8 cellular contexts compared by ENCODE assay signal in genomic region chr2:171086352-171087290, GRCh38.
A peak's percentile ranks its signal among the peaks of the same experiment; 100 is the strongest.
DNase-seq lines count a peak whose midpoint lies in the region; ATAC-seq, FAIRE-seq and TF ChIP-seq lines count a peak whose summit lies in the region.

No MANE protein-coding gene starts in this region.

- no peak for FAIRE-seq in small intestine (lab: Jason Lieb, UNC)

- no peaks in the 10 kb centered on the region for H3K27me3 ChIP-seq in GM23338 (ENCODE audit: insufficient read depth)
- no peaks in the 10 kb centered on the region for H3K27me3 ChIP-seq in right cardiac atrium (ENCODE audit: control insufficient read depth, insufficient read depth)
- H3K27me3 ChIP-seq in small intestine (ENCODE audit: control insufficient read depth in 2 of 2, insufficient read depth in 2 of 2, low read length in 2 of 2) = no peaks in the 10 kb centered on the region

- intact Hi-C loops in right cardiac atrium (cut with DNase I) = no loop called here

- peaks cover 10% of the 10 kb centered on the region; the same call in 2 of the 3 replicates for H3K36me3 Mint-ChIP-seq in GM23338 (ENCODE audit: low read depth)
- H3K36me3 Mint-ChIP-seq in activated naive CD8-positive, alpha-beta T cell = peaks cover 7% of the 10 kb centered on the region

- H3K27ac Mint-ChIP-seq in GM23338 = peak overlapping the region; percentile 45; the same call in 1 of the 2 replicates
- H3K27ac Mint-ChIP-seq in activated naive CD8-positive, alpha-beta T cell = peak overlapping the region; percentile 92

- H2AFZ ChIP-seq in GM23338 = no peak overlapping the region

- no peaks in the 10 kb centered on the region for H3F3A ChIP-seq in GM23338 (replicated peaks; ENCODE audit: low read depth)

- no peaks in the 10 kb centered on the region for H3K9me2 ChIP-seq in GM23338 (ENCODE audit: insufficient read depth)

- ATAC-seq in GM23338 (peak; percentile 92), right cardiac atrium (peak; percentile 52 to 79), GM19397 (IDR thresholded peaks at IDR 0.05; ENCODE audit: unreplicated experiment) (no peak), HG03439 (IDR thresholded peaks at IDR 0.05; ENCODE audit: unreplicated experiment) (no peak)

- no peaks in the 10 kb centered on the region for H3K36me3 ChIP-seq in GM23338 (ENCODE audit: insufficient read depth)
- H3K36me3 ChIP-seq in small intestine (ENCODE audit: control insufficient read depth in 2 of 2, insufficient read depth in 2 of 2, low read length in 2 of 2) = peaks cover 0 to 2% of the 10 kb centered on the region in 2 donors

- H3K27ac ChIP-seq in GM23338 (ENCODE audit: low read depth) (no peak overlapping the region), right cardiac atrium (ENCODE audit: low read length) (no peak overlapping the region), small intestine (ENCODE audit: low read depth in 1 of 2, low read length in 1 of 2) (no peak overlapping the region)

- H4K20me1 ChIP-seq in GM23338 (replicated peaks; ENCODE audit: insufficient read depth) = peaks cover 6% of the 10 kb centered on the region

- H3K4me1 ChIP-seq in GM23338 (ENCODE audit: insufficient read depth) = peaks cover 14% of the 10 kb centered on the region
- H3K4me1 ChIP-seq in right cardiac atrium (ENCODE audit: control insufficient read depth, insufficient read depth, low read length) = no peaks in the 10 kb centered on the region
- H3K4me1 ChIP-seq in small intestine (ENCODE audit: control insufficient read depth in 2 of 2, insufficient read depth in 1 of 2, low read depth in 1 of 2, low read length in 1 of 2) = no peaks in the 10 kb centered on the region

- H3K4me2 ChIP-seq in GM23338 = no peak overlapping the region

- peaks cover 90% of the 10 kb centered on the region for H3K79me2 ChIP-seq in GM23338 (replicated peaks; ENCODE audit: insufficient read depth)

- H3K27me3 Mint-ChIP-seq in GM23338 (ENCODE audit: insufficient read depth, low read depth, poor library complexity) = peaks cover 2% of the 10 kb centered on the region
- H3K27me3 Mint-ChIP-seq in activated naive CD8-positive, alpha-beta T cell = no peaks in the 10 kb centered on the region

- H3K9me3 ChIP-seq in right cardiac atrium (ENCODE audit: control insufficient read depth, low read length) (no peaks in the 10 kb centered on the region), small intestine (ENCODE audit: control insufficient read depth, low read depth) (no peaks in the 10 kb centered on the region)

- TF ChIP-seq CTCF in AG09319 (IDR thresholded peaks at IDR 0.05; ENCODE audit: low read depth, low read length) (peak; percentile 72), GM23338 (conservative IDR thresholded peaks at IDR 0.05; ENCODE audit: low read depth in 2 of 2) (peak; percentile 78 to 87)

- H3K9me3 Mint-ChIP-seq in GM23338 = no peaks in the 10 kb centered on the region; the same call in 2 of the 3 replicates
- H3K9me3 Mint-ChIP-seq in activated naive CD8-positive, alpha-beta T cell (ENCODE audit: low read depth) = no peaks in the 10 kb centered on the region

- no peak overlapping the region; the same call in 2 of the 3 replicates for H3K4me3 Mint-ChIP-seq in GM23338
- peak overlapping the region; percentile 84 for H3K4me3 Mint-ChIP-seq in activated naive CD8-positive, alpha-beta T cell

- DNase-seq in AG09319 (ENCODE audit: extremely low read depth, low read depth) = peak; percentile 18
- peak; percentile 86 for DNase-seq in GM23338 (ENCODE audit: low spot score)
- DNase-seq in RKO (ENCODE audit: low spot score) = peak; percentile 56
- peak in 2 of 3 donors; percentile 28 to 41 for DNase-seq in right cardiac atrium
- peak; percentile 57 for DNase-seq in small intestine

- 50% methylated on average over 13 of the region's 13 CpGs for WGBS in right cardiac atrium
- WGBS in small intestine, 3 donors = 58 to 63% (median 62%) methylated on average over 13 of the region's 13 CpGs

- no peak overlapping the region for H3K4me3 ChIP-seq in GM23338
- H3K4me3 ChIP-seq in right cardiac atrium (ENCODE audit: low read length) = no peak overlapping the region
- H3K4me3 ChIP-seq in small intestine (ENCODE audit: low read depth in 1 of 2, low read length in 2 of 2) = no peak overlapping the region

- peaks cover 38% of the 10 kb centered on the region for H3K4me1 Mint-ChIP-seq in GM23338
- H3K4me1 Mint-ChIP-seq in activated naive CD8-positive, alpha-beta T cell (ENCODE audit: low read depth) = peaks cover 68% of the 10 kb centered on the region

TF ChIP-seq in GM23338, 12 proteins besides CTCF, POLR2A, EP300 and RAD21:
- TF ChIP-seq CREB1 (CRISPR knock-in tag; IDR thresholded peaks at IDR 0.05; ENCODE audit: low read depth) (no peak), EZH2 (IDR thresholded peaks at IDR 0.05; ENCODE audit: low read depth, unreplicated experiment) (no peak), STAT1 (IDR thresholded peaks at IDR 0.05; ENCODE audit: unreplicated experiment) (no peak), EZH2phosphoT487 (IDR thresholded peaks at IDR 0.05; ENCODE audit: unreplicated experiment) (no peak), ZNF114 (CRISPR knock-in tag; IDR thresholded peaks at IDR 0.05) (no peak), ZNF331 (CRISPR knock-in tag; IDR thresholded peaks at IDR 0.05; ENCODE audit: low read depth) (no peak)
- TF ChIP-seq, protein P1, sequence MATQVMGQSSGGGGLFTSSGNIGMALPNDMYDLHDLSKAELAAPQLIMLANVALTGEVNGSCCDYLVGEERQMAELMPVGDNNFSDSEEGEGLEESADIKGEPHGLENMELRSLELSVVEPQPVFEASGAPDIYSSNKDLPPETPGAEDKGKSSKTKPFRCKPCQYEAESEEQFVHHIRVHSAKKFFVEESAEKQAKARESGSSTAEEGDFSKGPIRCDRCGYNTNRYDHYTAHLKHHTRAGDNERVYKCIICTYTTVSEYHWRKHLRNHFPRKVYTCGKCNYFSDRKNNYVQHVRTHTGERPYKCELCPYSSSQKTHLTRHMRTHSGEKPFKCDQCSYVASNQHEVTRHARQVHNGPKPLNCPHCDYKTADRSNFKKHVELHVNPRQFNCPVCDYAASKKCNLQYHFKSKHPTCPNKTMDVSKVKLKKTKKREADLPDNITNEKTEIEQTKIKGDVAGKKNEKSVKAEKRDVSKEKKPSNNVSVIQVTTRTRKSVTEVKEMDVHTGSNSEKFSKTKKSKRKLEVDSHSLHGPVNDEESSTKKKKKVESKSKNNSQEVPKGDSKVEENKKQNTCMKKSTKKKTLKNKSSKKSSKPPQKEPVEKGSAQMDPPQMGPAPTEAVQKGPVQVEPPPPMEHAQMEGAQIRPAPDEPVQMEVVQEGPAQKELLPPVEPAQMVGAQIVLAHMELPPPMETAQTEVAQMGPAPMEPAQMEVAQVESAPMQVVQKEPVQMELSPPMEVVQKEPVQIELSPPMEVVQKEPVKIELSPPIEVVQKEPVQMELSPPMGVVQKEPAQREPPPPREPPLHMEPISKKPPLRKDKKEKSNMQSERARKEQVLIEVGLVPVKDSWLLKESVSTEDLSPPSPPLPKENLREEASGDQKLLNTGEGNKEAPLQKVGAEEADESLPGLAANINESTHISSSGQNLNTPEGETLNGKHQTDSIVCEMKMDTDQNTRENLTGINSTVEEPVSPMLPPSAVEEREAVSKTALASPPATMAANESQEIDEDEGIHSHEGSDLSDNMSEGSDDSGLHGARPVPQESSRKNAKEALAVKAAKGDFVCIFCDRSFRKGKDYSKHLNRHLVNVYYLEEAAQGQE (IDR thresholded peaks at IDR 0.05; ENCODE audit: unreplicated experiment) = no peak

Comparison
In these comparisons a context has a peak if more than half of its experiments do, and no peak if none do; other contexts are left out.
1. DNase-seq: peak in every context shown above with its lines; median percentile 86 in GM23338; 57 in small intestine; 56 in RKO; 34 in right cardiac atrium; 18 in AG09319.
2. ATAC-seq: peak in GM23338 (single experiment) and right cardiac atrium (2 of 2); none in GM19397 (single experiment) and HG03439 (single experiment).